ENCODE assay signal across 13 cellular contexts in the genomic region with DNA sequence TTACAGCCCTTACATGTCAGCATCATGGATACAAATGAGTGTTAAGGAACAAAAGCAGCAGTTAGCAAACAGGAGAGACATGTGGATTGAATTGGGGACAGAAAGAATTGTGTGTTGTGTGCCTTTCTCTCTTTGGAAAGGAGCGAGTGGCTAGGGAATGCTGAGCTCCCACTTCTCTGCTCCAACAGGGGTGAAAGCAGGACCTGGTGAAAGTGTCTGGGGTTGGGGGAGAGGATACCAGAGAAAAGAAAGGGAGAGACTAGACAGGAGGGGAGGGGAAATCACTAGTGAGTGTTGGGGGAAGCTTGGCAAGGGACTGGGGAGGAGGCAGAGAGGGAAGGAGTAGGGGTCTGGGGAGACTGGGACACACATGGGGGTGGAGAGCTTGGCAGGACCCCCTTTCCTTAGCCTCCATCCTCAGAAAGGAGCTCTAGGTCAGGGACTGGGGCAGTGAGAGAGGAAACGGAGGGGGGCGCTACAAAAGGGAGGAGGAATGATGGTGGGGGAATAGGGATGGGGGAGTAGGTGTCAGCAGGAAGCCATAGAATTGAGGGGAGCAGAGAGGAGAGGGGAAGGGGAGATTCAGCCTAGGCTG. TPM values are rescaled to one million over a fixed set of nuclear protein-coding genes. Genes with fewer than 3 reads are reported as not detected.
DNase-seq lines count a peak whose midpoint lies in the region; ATAC-seq and TF ChIP-seq lines count a peak whose summit lies in the region.
"Had no signal": no experiment of that assay in that cellular context is flagged by ENCODE, and none has a peak within 500 bp of the region (broad histone marks: within the 10 kb centered on the region; RNA-seq: fewer than 3 reads in every experiment).

No MANE protein-coding gene starts in this region.

- WGBS in psoas muscle, 3 donors: 65 to 81% (median 65%) methylated on average over 3 of the region's 3 CpGs

- DNase-seq in AG09309 (ENCODE audit: low read depth) (no peak), SK-N-MC (ENCODE audit: low read depth, low spot score) (no peak), fibroblast of pulmonary artery (ENCODE audit: low read depth) (no peak), psoas muscle (no peak), KG1 (lab: John Stamatoyannopoulos, UW) (no peak), NCI-H2029 treated with DMSO at 0.1 percent for 48 hours (lab: John Stamatoyannopoulos, UW) (no peak)
- DNase-seq: activated CD4-positive, alpha-beta T cell treated with anti-CD3 and anti-CD28 coated beads for 1 hour; activated naive CD4-positive, alpha-beta T cell treated with anti-CD3 and anti-CD28 coated beads, Interleukin-2, amount 10 ng/mL, durations not matched to agents 7 days and 5 days; CD4-positive, CD25-positive, alpha-beta regulatory T cell; foreskin melanocyte; RPMI8226 had no signal

- intact Hi-C loops in psoas muscle (cut with DNase I): loop anchor here in 1 of 2 donors (2.0 kb wide), 1 partner anchor 39 kb away; no protein-coding TSS in a partner anchor

- H3K27me3 ChIP-seq in psoas muscle (ENCODE audit: insufficient read depth in 3 of 3, low read length in 2 of 3): peaks cover 0 to 37% (median 16%) of the 10 kb centered on the region in 3 donors

- TF ChIP-seq CTCF in AG09309 (IDR thresholded peaks at IDR 0.05; ENCODE audit: control insufficient read depth, insufficient read depth, low read depth, low read length, missing control alignments) (peak; percentile 26), fibroblast of pulmonary artery (IDR thresholded peaks at IDR 0.05; ENCODE audit: low read length, missing control alignments) (peak; percentile 21), psoas muscle (IDR thresholded peaks at IDR 0.05) (no peak)

- ATAC-seq in psoas muscle: no peak
- no peak for ATAC-seq in GM21529 (IDR thresholded peaks at IDR 0.05; ENCODE audit: unreplicated experiment)
- ATAC-seq in GM18861 (IDR thresholded peaks at IDR 0.05; ENCODE audit: unreplicated experiment): no peak

- no peak overlapping the region for H3K9ac ChIP-seq in SK-N-MC (ENCODE audit: insufficient read length)

- H3K27ac ChIP-seq in SK-N-MC (no peak overlapping the region), psoas muscle (no peak overlapping the region)

- peak overlapping the region; percentile 91 for H3K4me3 ChIP-seq in AG09309 (ENCODE audit: control insufficient read depth, low read depth, low read length)
- H3K4me3 ChIP-seq in SK-N-MC: peak overlapping the region; percentile 94
- peak overlapping the region; percentile 95 for H3K4me3 ChIP-seq in fibroblast of pulmonary artery (replicated peaks; ENCODE audit: low read depth, low read length)
- peak overlapping the region; percentile 77 for H3K4me3 ChIP-seq in psoas muscle

- no peaks in the 10 kb centered on the region for H3K4me1 ChIP-seq in psoas muscle

- H3K9me3 ChIP-seq in SK-N-MC (ENCODE audit: low read depth, low read length): no peaks in the 10 kb centered on the region
- H3K9me3 ChIP-seq in psoas muscle: no peaks in the 10 kb centered on the region

- H3K36me3 ChIP-seq in SK-N-MC (ENCODE audit: insufficient read depth, low read length) (no peaks in the 10 kb centered on the region), psoas muscle (ENCODE audit: insufficient read depth in 1 of 2, low read depth in 1 of 2) (no peaks in the 10 kb centered on the region)

RNA-seq across cellular contexts. Expression of a gene that starts 2.2 kb away (rescaled TPM):
- total RNA-seq in psoas muscle: 1 to 10 TPM; 4.3 to 7.6 (median 6.4) TPM
- 1 to 10 TPM; 1.3 to 2.2 (median 1.8) TPM for polyA plus RNA-seq in psoas muscle
- total RNA-seq: CD4-positive, CD25-positive, alpha-beta regulatory T cell had no signal
- polyA plus RNA-seq: CD4-positive, CD25-positive, alpha-beta regulatory T cell had no signal
